Comparison of ENCODE assay signal across 34 cellular contexts in the genomic region with DNA sequence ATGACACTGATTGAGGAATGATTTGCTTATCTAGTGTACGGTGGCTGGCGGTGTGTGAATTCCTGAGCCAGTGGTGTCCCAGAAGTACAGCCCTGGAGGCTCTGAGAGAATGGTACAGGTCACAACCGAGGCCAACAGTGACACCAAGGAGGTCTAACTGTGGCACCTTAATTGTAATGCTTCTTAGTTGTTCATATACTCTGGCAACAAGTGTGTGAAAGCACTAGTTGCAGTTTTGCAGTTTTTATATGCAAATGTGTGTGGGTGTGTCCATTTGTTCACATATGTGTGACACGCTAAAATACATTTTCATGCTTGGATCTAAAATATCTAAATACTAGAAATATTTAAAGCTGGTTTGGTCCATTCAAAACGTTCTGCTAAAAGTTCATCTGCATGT.
"Had no signal": no experiment of that assay in that cellular context is flagged by ENCODE, and none has a peak within 500 bp of the region (broad histone marks: within the 10 kb centered on the region; RNA-seq: fewer than 3 reads in every experiment).

No MANE protein-coding gene starts in this region.

- DNase-seq: Karpas-422, Kasumi-1, MG63, MM.1S, MV-4-11, NCI-H1048, NCI-H1092, NCI-H1092 treated with DMSO at 0.1 percent for 48 hours, NCI-H1105, NCI-H1105 treated with DMSO at 0.1 percent for 48 hours, NCI-H1417, NCI-H1417 treated with DMSO at 0.1 percent for 48 hours, NCI-H1436, NCI-H1436 treated with DMSO at 0.1 percent for 48 hours, NCI-H146, NCI-H1694, NCI-H1694 treated with DMSO at 0.1 percent for 48 hours, NCI-H187, NCI-H187 treated with DMSO at 0.1 percent for 48 hours, NCI-H1930, NCI-H2029, NCI-H2029 treated with DMSO at 0.1 percent for 48 hours, NCI-H2081, NCI-H2081 treated with DMSO at 0.1 percent for 48 hours, NCI-H2107, NCI-H2171, NCI-H2171 treated with DMSO at 0.1 percent for 48 hours, NCI-H2227 treated with DMSO at 0.1 percent for 48 hours, NCI-H226, NCI-H345, NCI-H446, NCI-H446 treated with DMSO at 0.1 percent for 48 hours, NCI-H510A, NCI-H510A treated with DMSO at 0.1 percent for 48 hours had no signal

- H3K36me3 ChIP-seq: MG63 had no signal

- H3K9me3 ChIP-seq: MG63 had no signal

- H3K4me3 ChIP-seq: MG63 had no signal
